ENCODE assay signal across 11 cellular contexts in the genomic region with DNA sequence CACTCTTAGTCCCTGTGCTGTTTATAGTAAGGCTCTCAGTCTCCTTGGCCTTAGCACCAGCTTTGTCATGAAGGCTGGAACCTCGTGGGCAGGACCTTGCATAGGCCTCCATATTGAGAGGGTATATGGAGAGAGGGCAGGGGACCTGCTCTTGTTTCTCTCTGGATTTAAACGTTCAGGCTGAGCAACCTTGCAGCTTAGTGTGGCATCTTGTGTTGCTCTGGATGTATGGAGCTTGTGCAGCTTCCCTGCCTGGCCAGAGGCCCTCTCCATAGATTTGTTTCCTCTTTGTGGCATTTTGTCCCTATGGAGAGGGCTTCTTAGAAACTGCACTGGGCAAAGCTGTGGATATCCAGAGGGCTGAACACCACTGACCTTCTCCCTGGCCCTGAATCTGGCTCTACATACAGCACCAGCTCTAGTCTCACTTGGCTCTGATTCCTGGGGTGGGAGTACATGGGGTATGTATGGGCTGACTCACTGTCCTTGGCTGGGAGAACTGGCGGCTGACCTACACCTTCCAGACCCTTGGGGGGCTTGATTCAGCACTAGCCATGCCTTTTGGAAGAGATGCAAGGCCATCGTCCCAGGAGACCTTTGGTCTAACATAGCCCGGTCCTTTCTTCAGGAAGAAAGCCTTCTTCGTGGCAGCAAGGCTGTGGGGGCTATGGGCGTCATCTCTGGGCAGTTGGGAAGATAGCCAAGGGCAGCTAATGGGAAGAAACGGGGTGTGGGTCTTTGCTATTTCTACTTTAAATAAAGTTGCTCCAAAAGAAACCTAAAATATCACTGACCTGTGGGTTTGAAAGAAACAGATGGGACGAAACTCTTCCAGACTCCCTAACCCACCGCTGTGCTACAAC. TPM values are rescaled to one million over a fixed set of nuclear protein-coding genes. Genes with fewer than 3 reads are reported as not detected.
A peak's percentile ranks its signal among the peaks of the same experiment; 100 is the strongest.
DNase-seq lines count a peak whose midpoint lies in the region; ATAC-seq, FAIRE-seq and TF ChIP-seq lines count a peak whose summit lies in the region.
"Had no signal": no experiment of that assay in that cellular context is flagged by ENCODE, and none has a peak within 500 bp of the region (broad histone marks: within the 10 kb centered on the region; RNA-seq: fewer than 3 reads in every experiment).

No MANE protein-coding gene starts in this region.

- peaks cover 41 to 43% of the 10 kb centered on the region in 2 donors for H3K4me1 ChIP-seq in naive thymus-derived CD4-positive, alpha-beta T cell (ENCODE audit: control insufficient read depth in 2 of 2, insufficient read depth in 2 of 2, low read length in 2 of 2)

- H3K4me1 Mint-ChIP-seq in IgD-negative memory B cell, result peaks cover 20 to 26% (median 21%) of the 10 kb centered on the region in 3 donors
- H3K4me1 Mint-ChIP-seq in naive thymus-derived CD4-positive, alpha-beta T cell, result peaks cover 53 to 91% (median 81%) of the 10 kb centered on the region in 7 donors

- H3K27me3 ChIP-seq in naive thymus-derived CD4-positive, alpha-beta T cell (ENCODE audit: control insufficient read depth in 2 of 2, insufficient read depth in 2 of 2, low read length in 2 of 2), result no peaks in the 10 kb centered on the region
- H3K27me3 ChIP-seq: body of pancreas had no signal

- no peaks in the 10 kb centered on the region for H3K36me3 Mint-ChIP-seq in IgD-negative memory B cell
- H3K36me3 Mint-ChIP-seq in naive thymus-derived CD4-positive, alpha-beta T cell, result peaks cover 0 to 16% (median 5%) of the 10 kb centered on the region in 5 donors

- H3K4me3 ChIP-seq in cardiac fibroblast (replicated peaks in 1 of 2; ENCODE audit: low read depth in 2 of 2, low read length in 2 of 2), result no peak overlapping the region
- no peak overlapping the region for H3K4me3 ChIP-seq in naive thymus-derived CD4-positive, alpha-beta T cell (ENCODE audit: low read length)
- H3K4me3 ChIP-seq: body of pancreas, thoracic aorta had no signal

- CTCF ChIA-PET in naive thymus-derived CD4-positive, alpha-beta T cell (lab: Charles Lee), result interaction anchor here (0.8 to 8.2 kb wide), 11 partner anchors 14 to 42 kb away, joined by 3 to 259 read pairs (median 16); a partner anchor contains a TSS

- POLR2A ChIA-PET in naive thymus-derived CD4-positive, alpha-beta T cell (lab: Charles Lee), result interaction anchor here (1.2 to 6.2 kb wide), 9 partner anchors 12 to 53 kb away, joined by 3 to 78 read pairs (median 10); a partner anchor contains a TSS

- H3K9me3 Mint-ChIP-seq in IgD-negative memory B cell, result no peaks in the 10 kb centered on the region
- peaks cover 0 to 4% (median 0%) of the 10 kb centered on the region in 11 donors for H3K9me3 Mint-ChIP-seq in naive thymus-derived CD4-positive, alpha-beta T cell

- no peak for FAIRE-seq in RCC 7860 (lab: Jason Lieb, UNC)

- DNase-seq in cardiac fibroblast (ENCODE audit: low read depth in 2 of 2) (peak; percentile 55 to 69), RCC 7860 (ENCODE audit: low spot score) (no peak), amygdala (lab: John Stamatoyannopoulos, UW) (no peak), caudate nucleus (lab: John Stamatoyannopoulos, UW) (no peak), HuH-7 (ENCODE audit: low spot score) (no peak)
- no peak for DNase-seq in naive thymus-derived CD4-positive, alpha-beta T cell
- DNase-seq: body of pancreas had no signal

- no peaks in the 10 kb centered on the region for H3K27me3 Mint-ChIP-seq in IgD-negative memory B cell
- no peaks in the 10 kb centered on the region for H3K27me3 Mint-ChIP-seq in naive thymus-derived CD4-positive, alpha-beta T cell

- TF ChIP-seq CTCF in C4-2B (conservative IDR thresholded peaks at IDR 0.05) (no peak), cardiac fibroblast (IDR thresholded peaks at IDR 0.05; ENCODE audit: low read depth, low read length) (no peak)

- H3K4me3 Mint-ChIP-seq in IgD-negative memory B cell, result peak overlapping the region in 1 of 4 donors; percentile 2
- H3K4me3 Mint-ChIP-seq in naive thymus-derived CD4-positive, alpha-beta T cell, result peak overlapping the region; percentile 25 to 83 (median 75)

- intact Hi-C loops in naive thymus-derived CD4-positive, alpha-beta T cell (cut with micrococcal nuclease), result loop anchor here (1.0 to 2.0 kb wide), 6 partner anchors 11 to 39 kb away; a partner anchor contains a TSS

- 0 out of 2 replicates have a peak overlapping the region, but pooled peaks have one; percentile 3 for H3K27ac ChIP-seq in C4-2B
- H3K27ac ChIP-seq in naive thymus-derived CD4-positive, alpha-beta T cell (ENCODE audit: low read depth, low read length), result no peak overlapping the region
- H3K27ac ChIP-seq in caudate nucleus (ENCODE audit: low read depth, low read length), result no peak overlapping the region
- H3K27ac ChIP-seq: body of pancreas, thoracic aorta had no signal

- peak overlapping the region; percentile 39 to 92 (median 90) for H3K27ac Mint-ChIP-seq in IgD-negative memory B cell
- H3K27ac Mint-ChIP-seq in naive thymus-derived CD4-positive, alpha-beta T cell, result peak overlapping the region; percentile 79 to 94 (median 87)

- ATAC-seq in naive thymus-derived CD4-positive, alpha-beta T cell, result no peak
- ATAC-seq: body of pancreas, sciatic nerve had no signal

- H3K36me3 ChIP-seq in naive thymus-derived CD4-positive, alpha-beta T cell (ENCODE audit: control insufficient read depth in 2 of 3, insufficient read depth in 3 of 3, low read length in 3 of 3), result peaks cover 0 to 16% (median 0%) of the 10 kb centered on the region in 3 experiments

- H3K9me3 ChIP-seq in naive thymus-derived CD4-positive, alpha-beta T cell (ENCODE audit: control insufficient read depth in 2 of 3, low read length in 3 of 3), result no peaks in the 10 kb centered on the region
- H3K9me3 ChIP-seq: body of pancreas, thoracic aorta had no signal

RNA-seq across cellular contexts. Expression of a gene that starts 30.5 kb away (rescaled TPM):
- polyA plus RNA-seq in IgD-negative memory B cell, result 22.8 TPM
- total RNA-seq in naive thymus-derived CD4-positive, alpha-beta T cell, result 100 to 1,000 TPM in 1 of 5 experiments, 10 to 100 TPM in 4; 20.0 to 129 (median 27.8) TPM
- 10 to 100 TPM; 17.8 to 18.0 TPM for polyA plus RNA-seq in naive thymus-derived CD4-positive, alpha-beta T cell

RNA-seq across cellular contexts. Expression of a gene that starts 38.8 kb away (rescaled TPM):
- 0.90 TPM for polyA plus RNA-seq in IgD-negative memory B cell
- 1 to 10 TPM; 1.1 to 2.5 (median 1.4) TPM for total RNA-seq in naive thymus-derived CD4-positive, alpha-beta T cell
- 1 to 10 TPM; 1.0 to 1.3 TPM for polyA plus RNA-seq in naive thymus-derived CD4-positive, alpha-beta T cell

RNA-seq across cellular contexts. Expression of a gene that starts 45.8 kb away (rescaled TPM):
- polyA plus RNA-seq in IgD-negative memory B cell, result not detected
- total RNA-seq in naive thymus-derived CD4-positive, alpha-beta T cell, result under 1 TPM in 1 of 5 experiments, not detected in 4; 0.17 TPM
- polyA plus RNA-seq in naive thymus-derived CD4-positive, alpha-beta T cell, result not detected

RNA-seq across cellular contexts. Expression of a gene that starts 53.1 kb away (rescaled TPM):
- polyA plus RNA-seq in IgD-negative memory B cell, result 101 TPM
- total RNA-seq in naive thymus-derived CD4-positive, alpha-beta T cell, result 100 to 1,000 TPM in 1 of 5 experiments, 10 to 100 TPM in 4; 28.1 to 129 (median 49.1) TPM
- 100 to 1,000 TPM; 116 to 141 TPM for polyA plus RNA-seq in naive thymus-derived CD4-positive, alpha-beta T cell

Comparison
In these comparisons a context has a peak if more than half of its experiments do, and no peak if none do; other contexts are left out.
1. DNase-seq: peak in cardiac fibroblast (2 of 2); none in naive thymus-derived CD4-positive, alpha-beta T cell (0 of 9), RCC 7860 (single experiment), amygdala (0 of 56), caudate nucleus (0 of 61) and HuH-7 (single experiment).